ENCODE assay signal across 18 cellular contexts in the genomic region with DNA sequence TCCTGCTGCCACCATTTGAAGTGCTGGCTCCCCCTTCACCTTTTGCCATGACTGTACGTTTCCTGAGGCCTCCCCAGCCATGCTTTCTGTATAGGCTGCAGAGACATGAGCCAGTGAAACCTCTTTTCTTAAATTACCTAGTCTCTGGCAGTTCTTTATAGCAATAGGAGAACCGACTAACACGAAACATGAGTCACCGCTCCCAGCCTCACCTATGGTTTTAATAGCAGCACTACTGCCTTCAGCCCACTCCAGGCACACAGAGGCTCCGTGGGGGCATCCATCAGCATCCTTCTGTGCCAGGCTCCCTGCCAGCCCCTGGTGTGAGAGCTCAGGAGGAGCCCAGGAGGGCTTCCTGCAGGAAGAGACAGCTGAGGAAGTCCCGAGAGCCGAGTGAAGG. TPM values are rescaled to one million over a fixed set of nuclear protein-coding genes. Genes with fewer than 3 reads are reported as not detected.
DNase-seq lines count a peak whose midpoint lies in the region; ATAC-seq, FAIRE-seq and TF ChIP-seq lines count a peak whose summit lies in the region.
"Had no signal": no experiment of that assay in that cellular context is flagged by ENCODE, and none has a peak within 500 bp of the region (broad histone marks: within the 10 kb centered on the region; RNA-seq: fewer than 3 reads in every experiment).

No MANE protein-coding gene starts in this region.

- H3K27ac ChIP-seq in HepG2 (ENCODE audit: extremely low read length, insufficient read depth, low read length) (no peak overlapping the region), right lobe of liver (no peak overlapping the region)

- H3K27ac Mint-ChIP-seq in stimulated activated effector memory CD8-positive, alpha-beta T cell treated with anti-CD3 and anti-CD28 coated beads, Interleukin-12 subunit alpha, Interleukin-12 subunit beta, amount 100 ng/mL, for 72 hours, result no peak overlapping the region
- H3K27ac Mint-ChIP-seq: B cell had no signal

- H3K36me3 Mint-ChIP-seq in stimulated activated effector memory CD8-positive, alpha-beta T cell treated with anti-CD3 and anti-CD28 coated beads, Interleukin-12 subunit alpha, Interleukin-12 subunit beta, amount 100 ng/mL, for 72 hours, result no peaks in the 10 kb centered on the region
- H3K36me3 Mint-ChIP-seq: CD4-positive, alpha-beta memory T cell had no signal

- H3K9ac ChIP-seq in HepG2 (ENCODE audit: insufficient read depth, low read depth, low read length) (no peak overlapping the region), NT2/D1 (ENCODE audit: insufficient read length, low read depth) (peak overlapping the region; percentile 22)

- 22% methylated on average over 7 of the region's 7 CpGs for WGBS in HepG2 (ENCODE audit: low lambda C conversion rate)
- WGBS in right lobe of liver (ENCODE audit: insufficient coverage, low coverage, low lambda C conversion rate, missing lambda C conversion rate), result 73% methylated on average over 5 of the region's 7 CpGs

- TF ChIP-seq POLR2A in HepG2 (IDR thresholded peaks at IDR 0.05; ENCODE audit: insufficient read depth in 1 of 2, low read depth in 2 of 2, low read length in 2 of 2) (no peak), right lobe of liver (IDR thresholded peaks at IDR 0.05) (no peak)

- peaks cover 0 to 6% of the 10 kb centered on the region in 2 experiments; a peak in 2 of 5 replicates for H3K27me3 ChIP-seq in HepG2 (ENCODE audit: control insufficient read depth in 1 of 2, insufficient read depth in 2 of 2, low read length in 2 of 2)
- no peaks in the 10 kb centered on the region for H3K27me3 ChIP-seq in right lobe of liver
- H3K27me3 ChIP-seq in NT2/D1 (ENCODE audit: insufficient read depth, insufficient read length), result no peaks in the 10 kb centered on the region

- no peaks in the 10 kb centered on the region for H4K20me1 ChIP-seq in HepG2 (ENCODE audit: insufficient read depth, low read length)

- no peaks in the 10 kb centered on the region for H3K9me3 Mint-ChIP-seq in stimulated activated effector memory CD8-positive, alpha-beta T cell treated with anti-CD3 and anti-CD28 coated beads, Interleukin-12 subunit alpha, Interleukin-12 subunit beta, amount 100 ng/mL, for 72 hours
- H3K9me3 Mint-ChIP-seq: CD4-positive, alpha-beta memory T cell had no signal

- H3K4me1 ChIP-seq in HepG2 (ENCODE audit: insufficient read depth, low read length), result peaks cover 30% of the 10 kb centered on the region
- H3K4me1 ChIP-seq in right lobe of liver, result peaks cover 0 to 5% (median 0%) of the 10 kb centered on the region in 4 donors
- peaks cover 10% of the 10 kb centered on the region for H3K4me1 ChIP-seq in NT2/D1 (ENCODE audit: insufficient read depth, insufficient read length)

- H3K79me2 ChIP-seq in HepG2 (ENCODE audit: insufficient read depth, low read length), result no peaks in the 10 kb centered on the region

- FAIRE-seq in HepG2 (lab: Jason Lieb, UNC), result no peak
- FAIRE-seq: G401.6, GM12891, GM19239 had no signal

- BruUV-seq in HepG2 (replicated peaks; lab: Mats Ljungman, UMichigan), result no TSS peak

- no peaks in the 10 kb centered on the region for H3K9me3 ChIP-seq in HepG2 (ENCODE audit: low read length)
- no peaks in the 10 kb centered on the region for H3K9me3 ChIP-seq in right lobe of liver
- no peaks in the 10 kb centered on the region for H3K9me3 ChIP-seq in NT2/D1 (ENCODE audit: insufficient read depth, low read length)

- ATAC-seq in HepG2, result peak; percentile 17
- no peak for ATAC-seq in right lobe of liver
- peak; percentile 8 for ATAC-seq in stimulated activated effector memory CD8-positive, alpha-beta T cell treated with anti-CD3 and anti-CD28 coated beads, Interleukin-12 subunit alpha, Interleukin-12 subunit beta, amount 100 ng/mL, for 72 hours
- ATAC-seq in HG03432 (IDR thresholded peaks at IDR 0.05; ENCODE audit: unreplicated experiment), result no peak
- ATAC-seq in GM21723 (IDR thresholded peaks at IDR 0.05; ENCODE audit: unreplicated experiment), result no peak

- POLR2A ChIA-PET in HepG2 (lab: Yijun Ruan, JAX), result no interaction called here

- intact Hi-C loops in HepG2 (cut with micrococcal nuclease; ENCODE audit: unreplicated experiment), result no loop called here
- intact Hi-C loops in right lobe of liver (cut with DNase I), result no loop called here

- in situ Hi-C loops in HepG2 (cut with HindIII; ENCODE audit: extremely low pct_ligation_motif_present, low pct_unique_long_range_greater_than_20kb), result no loop called here

- H3K36me3 ChIP-seq in HepG2 (replicated peaks in 1 of 2; ENCODE audit: control insufficient read depth in 1 of 2, insufficient read depth in 2 of 2, low read length in 2 of 2) (no peaks in the 10 kb centered on the region), right lobe of liver (no peaks in the 10 kb centered on the region), NT2/D1 (ENCODE audit: insufficient read depth, insufficient read length, low read length) (no peaks in the 10 kb centered on the region)

- no peak overlapping the region for H3K4me3 Mint-ChIP-seq in stimulated activated effector memory CD8-positive, alpha-beta T cell treated with anti-CD3 and anti-CD28 coated beads, Interleukin-12 subunit alpha, Interleukin-12 subunit beta, amount 100 ng/mL, for 72 hours
- H3K4me3 Mint-ChIP-seq: B cell; CD4-positive, alpha-beta memory T cell had no signal

- H3K4me1 Mint-ChIP-seq in stimulated activated effector memory CD8-positive, alpha-beta T cell treated with anti-CD3 and anti-CD28 coated beads, Interleukin-12 subunit alpha, Interleukin-12 subunit beta, amount 100 ng/mL, for 72 hours, result peaks cover 5% of the 10 kb centered on the region

- no peak for TF ChIP-seq EP300 in HepG2 (IDR thresholded peaks at IDR 0.05; ENCODE audit: low read depth in 2 of 2, low read length in 2 of 2)
- TF ChIP-seq EP300 in HepG2 (CRISPR knock-in tag; IDR thresholded peaks at IDR 0.05; ENCODE audit: borderline replicate concordance), result no peak

- H2AFZ ChIP-seq in HepG2 (ENCODE audit: low read length), result no peak overlapping the region

- H3K4me2 ChIP-seq in HepG2 (ENCODE audit: low read depth, low read length), result peak overlapping the region; percentile 35

- CTCF ChIA-PET in HepG2 (lab: Yijun Ruan, JAX; ENCODE audit: low intra/inter-chr PET ratio, low total read pairs), result no interaction called here

- DNase-seq in HepG2 (ENCODE audit: low spot score), result no peak
- DNase-seq in right lobe of liver, result no peak
- DNase-seq in NT2/D1 (ENCODE audit: low read depth, low spot score), result no peak
- DNase-seq in epithelial cell of esophagus (ENCODE audit: low read depth), result peak; percentile 45
- no peak for DNase-seq in stimulated activated effector memory CD8-positive, alpha-beta T cell treated with anti-CD3 and anti-CD28 coated beads, Interleukin-12 subunit alpha, Interleukin-12 subunit beta, amount 100 ng/mL, for 72 hours (ENCODE audit: low spot score in 2 of 2)
- no peak for DNase-seq in NCI-H2029 treated with DMSO at 0.1 percent for 48 hours (lab: John Stamatoyannopoulos, UW)
- DNase-seq: CD4-positive, alpha-beta memory T cell; DMS79; NCI-H1417 treated with DMSO at 0.1 percent for 48 hours; NCI-H2081 treated with DMSO at 0.1 percent for 48 hours; NCI-H524 treated with DMSO at 0.1 percent for 48 hours; OCI-M1 had no signal

- TF ChIP-seq RAD21 in HepG2 (CRISPR knock-in tag; IDR thresholded peaks at IDR 0.05), result no peak

- TF ChIP-seq CTCF in HepG2 (CRISPR knock-in tag; IDR thresholded peaks at IDR 0.05) (no peak), right lobe of liver (IDR thresholded peaks at IDR 0.05) (no peak), epithelial cell of esophagus (IDR thresholded peaks at IDR 0.05; ENCODE audit: insufficient read depth, low read depth, low read length, missing control alignments) (no peak)

- H3K4me3 ChIP-seq in HepG2 (replicated peaks in 1 of 3; ENCODE audit: insufficient read depth in 1 of 3, low read depth in 2 of 3, low read length in 3 of 3) (no peak overlapping the region), right lobe of liver (no peak overlapping the region), NT2/D1 (ENCODE audit: insufficient read length, low read depth) (no peak overlapping the region), epithelial cell of esophagus (ENCODE audit: low read length) (no peak overlapping the region)

RNA-seq across cellular contexts. Expression of gene ZNF316, which starts 5.5 kb away (rescaled TPM):
- total RNA-seq in HepG2 (2016; rRNA removed; fragmentation: Illumina TruSeq; extraction: Trizol), result 5.3 and 9.9 TPM in 2 replicates
- 1.4 and 1.9 TPM in 2 replicates for total RNA-seq in HepG2 (2016; cell fraction: cytosol; rRNA removed; fragmentation: Illumina TruSeq; extraction: Trizol; ENCODE audit: low read depth)
- 3.8 and 8.2 TPM in 2 replicates for total RNA-seq in HepG2 (2016; cell fraction: insoluble cytoplasmic fraction; rRNA removed; fragmentation: Illumina TruSeq; extraction: Trizol)
- total RNA-seq in HepG2 (2016; cell fraction: membrane; rRNA removed; fragmentation: Illumina TruSeq; extraction: Trizol), result 1.5 and 1.9 TPM in 2 replicates
- 6.6 and 7.7 TPM in 2 replicates for total RNA-seq in HepG2 (2016; cell fraction: nucleus; rRNA removed; fragmentation: Illumina TruSeq; extraction: Trizol)
- polyA plus RNA-seq in HepG2 (2011; rRNA removed), result 4.3 and 5.6 TPM in 2 replicates
- polyA plus RNA-seq in HepG2 (2011; cell fraction: cytosol; rRNA removed), result 2.3 and 3.2 TPM in 2 replicates
- 35.5 and 38.7 TPM in 2 replicates for polyA plus RNA-seq in HepG2 (2011; cell fraction: nucleus; rRNA removed)
- polyA plus RNA-seq in HepG2 (2012), result 10.3 and 12.2 TPM in 2 replicates
- polyA plus RNA-seq in HepG2 (2016; cell fraction: cytosol; fragmentation: Illumina TruSeq; extraction: Trizol; ENCODE audit: low read depth), result 0.19 and 0.27 TPM in 2 replicates
- 3.8 and 4.0 TPM in 2 replicates for polyA plus RNA-seq in HepG2 (2016; cell fraction: insoluble cytoplasmic fraction; fragmentation: Illumina TruSeq; extraction: Trizol; ENCODE audit: low read depth)
- 0.60 and 1.1 TPM in 2 replicates for polyA plus RNA-seq in HepG2 (2016; cell fraction: membrane; fragmentation: Illumina TruSeq; extraction: Trizol; ENCODE audit: low read depth)
- 31.1 and 32.1 TPM in 2 replicates for polyA plus RNA-seq in HepG2 (2016; cell fraction: nucleus; fragmentation: Illumina TruSeq; extraction: Trizol; ENCODE audit: insufficient read depth, low read depth)
- 4.5 and 7.7 TPM in 2 replicates for polyA minus RNA-seq in HepG2 (2011; rRNA and poly(A)+ RNA removed; ENCODE audit: low replicate concordance)
- polyA minus RNA-seq in HepG2 (2011; cell fraction: cytosol; rRNA and poly(A)+ RNA removed), result 3.2 and 3.8 TPM in 2 replicates
- 5.9 and 7.0 TPM in 2 replicates for polyA minus RNA-seq in HepG2 (2011; cell fraction: nucleus; rRNA and poly(A)+ RNA removed)
- total RNA-seq in right lobe of liver, result 10 to 100 TPM in 4 of 6 experiments, 1 to 10 TPM in 2; 9.5 to 25.1 (median 15.2) TPM

RNA-seq across cellular contexts. Expression of gene ZNF853, which starts 16.2 kb away (rescaled TPM):
- total RNA-seq in HepG2 (2016; rRNA removed; fragmentation: Illumina TruSeq; extraction: Trizol) (2.1 and 2.5 TPM in 2 replicates), right lobe of liver (under 1 TPM; 0.20 to 0.98 (median 0.37) TPM)
- 0.61 and 1.3 TPM in 2 replicates for total RNA-seq in HepG2 (2016; cell fraction: cytosol; rRNA removed; fragmentation: Illumina TruSeq; extraction: Trizol; ENCODE audit: low read depth)
- 1.9 and 2.0 TPM in 2 replicates for total RNA-seq in HepG2 (2016; cell fraction: insoluble cytoplasmic fraction; rRNA removed; fragmentation: Illumina TruSeq; extraction: Trizol)
- total RNA-seq in HepG2 (2016; cell fraction: membrane; rRNA removed; fragmentation: Illumina TruSeq; extraction: Trizol), result 3.2 and 3.3 TPM in 2 replicates
- 1.5 and 1.9 TPM in 2 replicates for total RNA-seq in HepG2 (2016; cell fraction: nucleus; rRNA removed; fragmentation: Illumina TruSeq; extraction: Trizol)
- polyA plus RNA-seq in HepG2 (2011; rRNA removed), result 6.2 and 10.8 TPM in 2 replicates
- polyA plus RNA-seq in HepG2 (2011; cell fraction: cytosol; rRNA removed), result 7.2 and 8.2 TPM in 2 replicates
- polyA plus RNA-seq in HepG2 (2011; cell fraction: nucleus; rRNA removed), result 4.4 and 5.8 TPM in 2 replicates
- 4.2 and 5.1 TPM in 2 replicates for polyA plus RNA-seq in HepG2 (2012)
- 1.6 and 1.7 TPM in 2 replicates for polyA plus RNA-seq in HepG2 (2016; cell fraction: cytosol; fragmentation: Illumina TruSeq; extraction: Trizol; ENCODE audit: low read depth)
- polyA plus RNA-seq in HepG2 (2016; cell fraction: insoluble cytoplasmic fraction; fragmentation: Illumina TruSeq; extraction: Trizol; ENCODE audit: low read depth), result 3.6 and 4.7 TPM in 2 replicates
- polyA plus RNA-seq in HepG2 (2016; cell fraction: membrane; fragmentation: Illumina TruSeq; extraction: Trizol; ENCODE audit: low read depth), result 4.5 and 5.2 TPM in 2 replicates
- 3.6 and 4.1 TPM in 2 replicates for polyA plus RNA-seq in HepG2 (2016; cell fraction: nucleus; fragmentation: Illumina TruSeq; extraction: Trizol; ENCODE audit: insufficient read depth, low read depth)
- 0.16 and 14.3 TPM in 2 replicates for polyA minus RNA-seq in HepG2 (2011; rRNA and poly(A)+ RNA removed; ENCODE audit: low replicate concordance)
- 6.0 and 8.6 TPM in 2 replicates for polyA minus RNA-seq in HepG2 (2011; cell fraction: cytosol; rRNA and poly(A)+ RNA removed)
- polyA minus RNA-seq in HepG2 (2011; cell fraction: nucleus; rRNA and poly(A)+ RNA removed), result 1.7 and 2.9 TPM in 2 replicates

RNA-seq across cellular contexts. Expression of gene INTS15, which starts 41.8 kb away (rescaled TPM):
- total RNA-seq in HepG2 (2016; rRNA removed; fragmentation: Illumina TruSeq; extraction: Trizol) (8.7 and 16.3 TPM in 2 replicates), right lobe of liver (10 to 100 TPM; 10.2 to 16.6 (median 14.0) TPM)
- 6.0 and 7.2 TPM in 2 replicates for total RNA-seq in HepG2 (2016; cell fraction: cytosol; rRNA removed; fragmentation: Illumina TruSeq; extraction: Trizol; ENCODE audit: low read depth)
- 9.9 and 14.0 TPM in 2 replicates for total RNA-seq in HepG2 (2016; cell fraction: insoluble cytoplasmic fraction; rRNA removed; fragmentation: Illumina TruSeq; extraction: Trizol)
- 11.2 and 14.4 TPM in 2 replicates for total RNA-seq in HepG2 (2016; cell fraction: membrane; rRNA removed; fragmentation: Illumina TruSeq; extraction: Trizol)
- total RNA-seq in HepG2 (2016; cell fraction: nucleus; rRNA removed; fragmentation: Illumina TruSeq; extraction: Trizol), result 11.9 and 12.9 TPM in 2 replicates
- 23.3 and 25.7 TPM in 2 replicates for polyA plus RNA-seq in HepG2 (2011; rRNA removed)
- 20.5 and 21.6 TPM in 2 replicates for polyA plus RNA-seq in HepG2 (2011; cell fraction: cytosol; rRNA removed)
- 35.7 and 36.4 TPM in 2 replicates for polyA plus RNA-seq in HepG2 (2011; cell fraction: nucleus; rRNA removed)
- polyA plus RNA-seq in HepG2 (2012), result 15.0 and 22.4 TPM in 2 replicates
- 8.3 and 10.5 TPM in 2 replicates for polyA plus RNA-seq in HepG2 (2016; cell fraction: cytosol; fragmentation: Illumina TruSeq; extraction: Trizol; ENCODE audit: low read depth)
- polyA plus RNA-seq in HepG2 (2016; cell fraction: insoluble cytoplasmic fraction; fragmentation: Illumina TruSeq; extraction: Trizol; ENCODE audit: low read depth), result 14.6 and 18.9 TPM in 2 replicates
- polyA plus RNA-seq in HepG2 (2016; cell fraction: membrane; fragmentation: Illumina TruSeq; extraction: Trizol; ENCODE audit: low read depth), result 17.1 and 18.2 TPM in 2 replicates
- 25.3 and 31.3 TPM in 2 replicates for polyA plus RNA-seq in HepG2 (2016; cell fraction: nucleus; fragmentation: Illumina TruSeq; extraction: Trizol; ENCODE audit: insufficient read depth, low read depth)
- polyA minus RNA-seq in HepG2 (2011; rRNA and poly(A)+ RNA removed; ENCODE audit: low replicate concordance), result 22.2 and 22.4 TPM in 2 replicates
- polyA minus RNA-seq in HepG2 (2011; cell fraction: cytosol; rRNA and poly(A)+ RNA removed), result 9.6 and 10.0 TPM in 2 replicates
- 11.3 and 12.3 TPM in 2 replicates for polyA minus RNA-seq in HepG2 (2011; cell fraction: nucleus; rRNA and poly(A)+ RNA removed)

RNA-seq across cellular contexts. Expression of gene ZDHHC4, which starts 54.4 kb away (rescaled TPM):
- 65.4 and 83.2 TPM in 2 replicates for total RNA-seq in HepG2 (2016; rRNA removed; fragmentation: Illumina TruSeq; extraction: Trizol)
- total RNA-seq in HepG2 (2016; cell fraction: cytosol; rRNA removed; fragmentation: Illumina TruSeq; extraction: Trizol; ENCODE audit: low read depth), result 226 and 246 TPM in 2 replicates
- total RNA-seq in HepG2 (2016; cell fraction: insoluble cytoplasmic fraction; rRNA removed; fragmentation: Illumina TruSeq; extraction: Trizol), result 68.5 and 81.1 TPM in 2 replicates
- 224 and 257 TPM in 2 replicates for total RNA-seq in HepG2 (2016; cell fraction: membrane; rRNA removed; fragmentation: Illumina TruSeq; extraction: Trizol)
- 64.6 and 66.3 TPM in 2 replicates for total RNA-seq in HepG2 (2016; cell fraction: nucleus; rRNA removed; fragmentation: Illumina TruSeq; extraction: Trizol)
- polyA plus RNA-seq in HepG2 (2011; rRNA removed), result 164 and 188 TPM in 2 replicates
- 211 and 259 TPM in 2 replicates for polyA plus RNA-seq in HepG2 (2011; cell fraction: cytosol; rRNA removed)
- polyA plus RNA-seq in HepG2 (2011; cell fraction: nucleus; rRNA removed), result 123 and 147 TPM in 2 replicates
- 113 and 117 TPM in 2 replicates for polyA plus RNA-seq in HepG2 (2012)
- 267 and 344 TPM in 2 replicates for polyA plus RNA-seq in HepG2 (2016; cell fraction: cytosol; fragmentation: Illumina TruSeq; extraction: Trizol; ENCODE audit: low read depth)
- polyA plus RNA-seq in HepG2 (2016; cell fraction: insoluble cytoplasmic fraction; fragmentation: Illumina TruSeq; extraction: Trizol; ENCODE audit: low read depth), result 67.4 and 79.0 TPM in 2 replicates
- polyA plus RNA-seq in HepG2 (2016; cell fraction: membrane; fragmentation: Illumina TruSeq; extraction: Trizol; ENCODE audit: low read depth), result 232 and 277 TPM in 2 replicates
- polyA plus RNA-seq in HepG2 (2016; cell fraction: nucleus; fragmentation: Illumina TruSeq; extraction: Trizol; ENCODE audit: insufficient read depth, low read depth), result 95.8 and 95.9 TPM in 2 replicates
- polyA minus RNA-seq in HepG2 (2011; rRNA and poly(A)+ RNA removed; ENCODE audit: low replicate concordance), result 201 and 369 TPM in 2 replicates
- 60.4 and 76.0 TPM in 2 replicates for polyA minus RNA-seq in HepG2 (2011; cell fraction: cytosol; rRNA and poly(A)+ RNA removed)
- 68.5 and 88.6 TPM in 2 replicates for polyA minus RNA-seq in HepG2 (2011; cell fraction: nucleus; rRNA and poly(A)+ RNA removed)
- total RNA-seq in right lobe of liver, result 10 to 100 TPM; 27.9 to 48.5 (median 36.9) TPM

Comparison
In these comparisons a context has a peak if more than half of its experiments do, and no peak if none do; other contexts are left out.
1. ATAC-seq: peak in HepG2 (single experiment) and stimulated activated effector memory CD8-positive, alpha-beta T cell treated with anti-CD3 and anti-CD28 coated beads, Interleukin-12 subunit alpha, Interleukin-12 subunit beta, amount 100 ng/mL, for 72 hours (single experiment); none in right lobe of liver (0 of 4), HG03432 (single experiment) and GM21723 (single experiment).